11 cellular contexts compared by ENCODE assay signal in the genomic region with DNA sequence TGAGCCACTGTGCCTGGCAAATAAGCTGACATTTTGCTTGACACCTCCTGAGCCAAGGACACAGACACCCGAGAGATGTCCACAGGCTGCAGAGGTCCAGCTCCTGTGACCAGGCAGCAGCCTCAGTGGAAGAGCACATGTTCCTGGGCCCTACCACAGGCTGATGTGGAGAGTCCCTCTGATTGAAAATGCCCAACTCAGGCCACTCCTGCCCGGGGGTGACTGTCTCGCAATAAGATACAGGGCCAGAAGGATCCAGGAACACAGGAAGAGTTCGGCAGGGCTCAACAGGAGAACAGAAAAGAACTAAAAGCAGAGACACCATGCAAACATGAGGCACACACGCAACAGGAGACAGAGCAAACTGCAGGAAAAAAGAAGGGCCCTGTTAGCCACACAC. TPM values are rescaled to one million over a fixed set of nuclear protein-coding genes. Genes with fewer than 3 reads are reported as not detected.
DNase-seq lines count a peak whose midpoint lies in the region; ATAC-seq and TF ChIP-seq lines count a peak whose summit lies in the region.
"Had no signal": no experiment of that assay in that cellular context is flagged by ENCODE, and none has a peak within 500 bp of the region (broad histone marks: within the 10 kb centered on the region; RNA-seq: fewer than 3 reads in every experiment).

No MANE protein-coding gene starts in this region.

- H3K4me1 ChIP-seq in BLaER1 = peaks cover 58% of the 10 kb centered on the region
- peaks cover 39% of the 10 kb centered on the region for H3K4me1 ChIP-seq in OCI-LY1 (ENCODE audit: insufficient read depth, low read length, severe bottlenecking)
- H3K4me1 ChIP-seq in esophagus (ENCODE audit: control insufficient read depth in 2 of 2, insufficient read depth in 2 of 2, low read length in 1 of 2) = peaks cover 0 to 8% of the 10 kb centered on the region in 2 donors
- peaks cover 6% of the 10 kb centered on the region for H3K4me1 ChIP-seq in ovary (ENCODE audit: insufficient read depth)

- H3K4me3 ChIP-seq in BLaER1 (no peak overlapping the region), OCI-LY1 (ENCODE audit: low read depth, low read length, poor library complexity, severe bottlenecking) (no peak overlapping the region), esophagus (ENCODE audit: low read depth in 1 of 2, low read length in 2 of 2) (no peak overlapping the region), ovary (no peak overlapping the region)

- peak overlapping the region; percentile 90 for H3K4me2 ChIP-seq in BLaER1
- H3K4me2 ChIP-seq in OCI-LY1 (ENCODE audit: low read length) = no peak overlapping the region; the same call in 1 of the 2 replicates

- TF ChIP-seq CTCF in OCI-LY1 (IDR thresholded peaks at IDR 0.05; ENCODE audit: low read length) = no peak
- no peak for TF ChIP-seq CTCF in ovary (IDR thresholded peaks at IDR 0.05)

- WGBS in esophagus, 2 donors = 80 to 81% methylated on average over 5 of the region's 5 CpGs
- 67 to 76% (median 74%) methylated on average over 5 of the region's 5 CpGs for WGBS in ovary, 3 donors

- peak overlapping the region; percentile 28 for H3K9ac ChIP-seq in BLaER1
- H3K9ac ChIP-seq in OCI-LY1 (ENCODE audit: low read length) = no peak overlapping the region; the same call in 1 of the 2 replicates

- no peak for TF ChIP-seq EP300 in ovary (IDR thresholded peaks at IDR 0.05)

- H3K27ac ChIP-seq in BLaER1 = peak overlapping the region; percentile 86
- peak overlapping the region; percentile 82 for H3K27ac ChIP-seq in OCI-LY1 (ENCODE audit: low read depth, low read length, poor library complexity, severe bottlenecking)
- H3K27ac ChIP-seq in esophagus (ENCODE audit: low read depth in 2 of 2, low read length in 1 of 2) = peak overlapping the region; percentile 47 to 99
- peak overlapping the region; percentile 90 to 94 for H3K27ac ChIP-seq in ovary

- H3K9me3 ChIP-seq in BLaER1 (no peaks in the 10 kb centered on the region), OCI-LY1 (ENCODE audit: low read length) (no peaks in the 10 kb centered on the region), esophagus (ENCODE audit: control insufficient read depth in 2 of 2, insufficient read depth in 1 of 2, low read depth in 1 of 2, low read length in 1 of 2) (no peaks in the 10 kb centered on the region), ovary (no peaks in the 10 kb centered on the region)

- H2AFZ ChIP-seq in OCI-LY1 (ENCODE audit: low read length) = no peak overlapping the region

- no peaks in the 10 kb centered on the region for H3K36me3 ChIP-seq in BLaER1
- no peaks in the 10 kb centered on the region for H3K36me3 ChIP-seq in OCI-LY1 (ENCODE audit: insufficient read depth, low read length)
- H3K36me3 ChIP-seq in esophagus (ENCODE audit: control insufficient read depth in 2 of 2, insufficient read depth in 2 of 2, low read length in 1 of 2) = no peaks in the 10 kb centered on the region
- no peaks in the 10 kb centered on the region for H3K36me3 ChIP-seq in ovary

- H3K27me3 ChIP-seq in BLaER1 = no peaks in the 10 kb centered on the region
- H3K27me3 ChIP-seq in OCI-LY1 (ENCODE audit: insufficient read depth, low read length) = no peaks in the 10 kb centered on the region
- no peaks in the 10 kb centered on the region for H3K27me3 ChIP-seq in esophagus (ENCODE audit: control insufficient read depth in 1 of 2, insufficient read depth in 2 of 2, low read length in 2 of 2)
- no peaks in the 10 kb centered on the region for H3K27me3 ChIP-seq in ovary

- no peak for TF ChIP-seq POLR2A in ovary (IDR thresholded peaks at IDR 0.05)

- no peaks in the 10 kb centered on the region for H3K79me2 ChIP-seq in OCI-LY1 (ENCODE audit: insufficient read depth, low read length)

- DNase-seq in ovary (peak in 1 of 5 donors; percentile 23), NCI-H2107 (lab: John Stamatoyannopoulos, UW) (no peak), ecto neural progenitor cell (ENCODE audit: low spot score) (no peak), putamen (ENCODE audit: low spot score) (no peak)
- DNase-seq: DMS153; NCI-H524 treated with DMSO at 0.1 percent for 48 hours; stimulated activated CD4-positive, alpha-beta T cell treated with anti-CD3 and anti-CD28 coated beads, Interleukin-2, amount 100 ng/mL, for 24 hours had no signal

- no peaks in the 10 kb centered on the region for H3K9me2 ChIP-seq in OCI-LY1 (ENCODE audit: low read depth, low read length)

- H3F3A ChIP-seq in OCI-LY1 (ENCODE audit: insufficient read depth, low read length) = peaks cover 13% of the 10 kb centered on the region

- no peak for ATAC-seq in GM19467 (IDR thresholded peaks at IDR 0.05; ENCODE audit: unreplicated experiment)

- intact Hi-C loops in ovary (cut with DNase I) = loop anchor here in 3 of 4 donors (5.0 kb wide), 1 partner anchor 37 kb away; no protein-coding TSS in a partner anchor

- H4K20me1 ChIP-seq in BLaER1 = no peaks in the 10 kb centered on the region
- H4K20me1 ChIP-seq in OCI-LY1 (ENCODE audit: insufficient read depth, low read length) = no peaks in the 10 kb centered on the region

RNA-seq across cellular contexts. Expression of a gene that starts 28.4 kb away (rescaled TPM):
- polyA plus RNA-seq in esophagus = 1,000 to 10,000 TPM in 1 of 2 donors, 10 to 100 TPM in 1; 94.9 to 1,950 TPM
- over 10,000 TPM in 4 of 7 donors, 1,000 to 10,000 TPM in 3; 4,813 to 13,132 (median 10,519) TPM for total RNA-seq in ovary
- 100 to 1,000 TPM; 396 to 616 TPM for polyA plus RNA-seq in ovary

RNA-seq across cellular contexts. Expression of a gene that starts 47.8 kb away (rescaled TPM):
- polyA plus RNA-seq in esophagus (1,000 to 10,000 TPM in 1 of 2 donors, 100 to 1,000 TPM in 1; 536 to 1,203 TPM), ovary (100 to 1,000 TPM; 216 to 268 TPM)
- 100 to 1,000 TPM; 175 to 850 (median 372) TPM for total RNA-seq in ovary

RNA-seq across cellular contexts. Expression of a gene that starts 54.5 kb away (rescaled TPM):
- polyA plus RNA-seq in esophagus = 10 to 100 TPM; 41.8 to 52.4 TPM
- total RNA-seq in ovary = 100 to 1,000 TPM in 1 of 7 donors, 10 to 100 TPM in 6; 59.0 to 118 (median 96.2) TPM
- polyA plus RNA-seq in ovary = 10 to 100 TPM; 11.7 to 71.6 TPM
